In the genomic region with DNA sequence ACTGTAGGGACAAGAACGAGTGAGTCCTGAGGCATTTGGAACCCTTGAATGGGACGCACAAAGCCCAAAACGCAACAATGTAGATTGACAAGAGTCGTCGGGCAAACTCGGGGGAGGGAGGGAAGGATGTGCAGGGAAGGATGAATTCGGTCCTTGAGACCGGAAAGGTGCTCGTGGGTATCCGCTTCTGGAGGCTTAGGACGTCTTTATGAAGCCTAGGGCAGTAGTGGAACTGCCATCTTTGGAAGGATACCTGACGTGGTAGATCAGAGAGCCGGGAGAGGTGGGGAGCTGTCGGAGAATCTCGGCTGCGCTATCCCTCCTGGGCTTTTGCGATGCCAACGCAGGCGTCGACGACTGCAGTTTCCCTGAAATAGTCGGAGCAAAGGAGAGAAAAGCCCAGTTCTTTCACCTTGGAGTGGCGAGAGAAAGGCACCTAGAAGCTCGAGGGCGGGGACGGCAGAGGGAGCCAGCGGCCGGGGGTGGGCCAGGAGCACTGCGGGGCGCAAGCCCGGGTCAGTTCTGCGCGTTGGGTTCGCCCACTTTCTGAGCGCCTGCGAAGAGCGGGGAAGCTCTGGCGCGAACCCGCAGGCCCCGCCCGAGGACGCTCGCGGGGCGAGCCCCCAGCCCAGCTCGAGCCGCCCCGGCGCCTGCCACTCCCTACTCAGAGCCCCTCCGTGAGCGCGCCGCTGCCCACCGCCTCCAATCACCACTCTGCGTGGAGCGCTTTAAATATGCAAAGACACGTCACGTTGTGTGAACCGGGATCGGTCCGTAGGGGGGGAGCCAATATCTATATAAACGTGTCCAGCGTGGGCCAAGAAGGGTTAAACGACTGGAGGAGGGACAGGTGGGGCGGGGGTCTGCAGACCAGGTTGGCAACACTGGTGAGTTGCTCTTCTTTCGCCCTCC, we compare ENCODE assay signal across 18 cellular contexts. TPM values are rescaled to one million over a fixed set of nuclear protein-coding genes. Genes with fewer than 3 reads are reported as not detected.
DNase-seq lines count a peak whose midpoint lies in the region; ATAC-seq and TF ChIP-seq lines count a peak whose summit lies in the region.
"Had no signal": no experiment of that assay in that cellular context is flagged by ENCODE, and none has a peak within 500 bp of the region (broad histone marks: within the 10 kb centered on the region; RNA-seq: fewer than 3 reads in every experiment).

A gene with protein sequence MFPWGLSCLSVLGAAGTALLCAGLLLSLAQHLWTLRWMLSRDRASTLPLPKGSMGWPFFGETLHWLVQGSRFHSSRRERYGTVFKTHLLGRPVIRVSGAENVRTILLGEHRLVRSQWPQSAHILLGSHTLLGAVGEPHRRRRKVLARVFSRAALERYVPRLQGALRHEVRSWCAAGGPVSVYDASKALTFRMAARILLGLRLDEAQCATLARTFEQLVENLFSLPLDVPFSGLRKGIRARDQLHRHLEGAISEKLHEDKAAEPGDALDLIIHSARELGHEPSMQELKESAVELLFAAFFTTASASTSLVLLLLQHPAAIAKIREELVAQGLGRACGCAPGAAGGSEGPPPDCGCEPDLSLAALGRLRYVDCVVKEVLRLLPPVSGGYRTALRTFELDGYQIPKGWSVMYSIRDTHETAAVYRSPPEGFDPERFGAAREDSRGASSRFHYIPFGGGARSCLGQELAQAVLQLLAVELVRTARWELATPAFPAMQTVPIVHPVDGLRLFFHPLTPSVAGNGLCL (plus strand): TSS at position 824 of the 912 bp plus-strand sequence. CDS start 466 bp downstream, outside the sequence.

- CTCF ChIA-PET in activated B cell treated with CpG ODN at 0.5 μM for 24 hours (lab: Charles Lee): no interaction called here
- CTCF ChIA-PET in RWPE1 (lab: Yijun Ruan, JAX): no interaction called here

- intact Hi-C loops in activated B cell treated with CpG ODN at 0.5 μM for 24 hours (cut with micrococcal nuclease): no loop called here

- H3K4me1 ChIP-seq in iPS-18a (ENCODE audit: control insufficient read depth, low read depth, low read length): peaks cover 11% of the 10 kb centered on the region

- H3K9ac ChIP-seq in iPS-18a (ENCODE audit: low read length): no peak within 1 kb of the TSS

- no peaks in the 10 kb centered on the region for H3K9me3 ChIP-seq in iPS-18a (ENCODE audit: control insufficient read depth, low read depth, low read length)
- H3K9me3 ChIP-seq: colonic mucosa had no signal

- H3K27me3 ChIP-seq in iPS-18a (ENCODE audit: control insufficient read depth, insufficient read depth, low read length): peaks cover 76% of the 10 kb centered on the region

- H3K4me1 Mint-ChIP-seq in T-helper 2 cell treated with Interferon-gamma antibody and Interleukin-4, amounts not matched to agents 5 μg/mL and 100 μg/mL, for 36 hours (ENCODE audit: low read depth): peaks cover 2% of the 10 kb centered on the region
- H3K4me1 Mint-ChIP-seq in activated B cell treated with CpG ODN at 0.5 μM for 24 hours: peaks cover 33% of the 10 kb centered on the region
- H3K4me1 Mint-ChIP-seq: neural crest cell had no signal

- TF ChIP-seq CTCF in activated B cell treated with CpG ODN at 0.5 μM for 24 hours (IDR thresholded peaks at IDR 0.05) (no peak), RWPE1 (conservative IDR thresholded peaks at IDR 0.05; ENCODE audit: low read depth) (no peak)

- peak within 1 kb of the TSS; percentile 51 for H3K4me3 ChIP-seq in iPS-18a (ENCODE audit: low read length)
- H3K4me3 ChIP-seq: PC-9 had no signal

- H3K4me3 Mint-ChIP-seq in T-helper 2 cell treated with Interferon-gamma antibody and Interleukin-4, amounts not matched to agents 5 μg/mL and 100 μg/mL, for 36 hours: peak within 1 kb of the TSS; percentile 68
- H3K4me3 Mint-ChIP-seq in activated B cell treated with CpG ODN at 0.5 μM for 24 hours: peak within 1 kb of the TSS; percentile 70
- H3K4me3 Mint-ChIP-seq: neural crest cell had no signal

- H3K36me3 ChIP-seq in iPS-18a (ENCODE audit: control insufficient read depth, low read depth, low read length): no peaks in the 10 kb centered on the region
- H3K36me3 ChIP-seq: colonic mucosa had no signal

- no peak for DNase-seq in T-helper 2 cell treated with Interferon-gamma antibody and Interleukin-4, amounts not matched to agents 5 μg/mL and 100 μg/mL, for 36 hours (ENCODE audit: low spot score)
- DNase-seq in T-helper 2 cell (no peak), activated B cell treated with CpG ODN at 0.5 μM for 24 hours (no peak), retina (peak; percentile 41), C1 segment of cervical spinal cord (lab: John Stamatoyannopoulos, UW) (no peak), RWPE1 (ENCODE audit: low spot score) (no peak), amniotic stem cell (lab: John Stamatoyannopoulos, UW) (no peak)
- DNase-seq: activated CD4-positive, alpha-beta T cell treated with anti-CD3 and anti-CD28 coated beads, Interleukin-2, amount 50 U/mL, for 4 hours; activated naive CD4-positive, alpha-beta T cell treated with anti-CD3 and anti-CD28 coated beads, Interleukin-2, amount 50 U/mL, for 16 hours; colonic mucosa; kidney glomerular epithelial cell; NCI-H1092 treated with DMSO at 0.1 percent for 48 hours; NCI-H345; PC-9; T-helper 1 cell had no signal

- H3K9me3 Mint-ChIP-seq in T-helper 2 cell treated with Interferon-gamma antibody and Interleukin-4, amounts not matched to agents 5 μg/mL and 100 μg/mL, for 36 hours: no peaks in the 10 kb centered on the region
- no peaks in the 10 kb centered on the region for H3K9me3 Mint-ChIP-seq in activated B cell treated with CpG ODN at 0.5 μM for 24 hours
- H3K9me3 Mint-ChIP-seq: neural crest cell had no signal

- POLR2A ChIA-PET in activated B cell treated with CpG ODN at 0.5 μM for 24 hours (lab: Charles Lee) (no interaction called here), RWPE1 (lab: Yijun Ruan, JAX; ENCODE audit: low non-redundant PET) (no interaction called here)

- H3K27ac ChIP-seq in iPS-18a (ENCODE audit: low read length) (no peak within 1 kb of the TSS), RWPE1 (no peak within 1 kb of the TSS)
- H3K27ac ChIP-seq: 22Rv1, colonic mucosa, PC-9 had no signal

- H3K36me3 Mint-ChIP-seq in T-helper 2 cell treated with Interferon-gamma antibody and Interleukin-4, amounts not matched to agents 5 μg/mL and 100 μg/mL, for 36 hours (ENCODE audit: low read depth): peaks cover 6% of the 10 kb centered on the region
- peaks cover 25% of the 10 kb centered on the region for H3K36me3 Mint-ChIP-seq in activated B cell treated with CpG ODN at 0.5 μM for 24 hours (ENCODE audit: low read depth)

- ATAC-seq in activated B cell treated with CpG ODN at 0.5 μM for 24 hours (ENCODE audit: low read depth): no peak

- no peak within 1 kb of the TSS for H3K27ac Mint-ChIP-seq in T-helper 2 cell treated with Interferon-gamma antibody and Interleukin-4, amounts not matched to agents 5 μg/mL and 100 μg/mL, for 36 hours
- H3K27ac Mint-ChIP-seq in activated B cell treated with CpG ODN at 0.5 μM for 24 hours: no peak within 1 kb of the TSS

- peaks cover 38% of the 10 kb centered on the region for H3K27me3 Mint-ChIP-seq in T-helper 2 cell treated with Interferon-gamma antibody and Interleukin-4, amounts not matched to agents 5 μg/mL and 100 μg/mL, for 36 hours (ENCODE audit: low read depth)
- peaks cover 31% of the 10 kb centered on the region for H3K27me3 Mint-ChIP-seq in activated B cell treated with CpG ODN at 0.5 μM for 24 hours

RNA-seq across cellular contexts. Expression of the gene that starts here (rescaled TPM):
- 0.15 and 0.24 TPM in 2 replicates for total RNA-seq in activated B cell treated with CpG ODN at 0.5 μM for 24 hours
- total RNA-seq: colonic mucosa had no signal
